Comparison of ENCODE assay signal across 23 cellular contexts in genomic region chr10:101451589-101452190, GRCh38.
"Had no signal": no experiment of that assay in that cellular context is flagged by ENCODE, and none has a peak within 500 bp of the region (broad histone marks: within the 10 kb centered on the region; RNA-seq: fewer than 3 reads in every experiment).

No MANE protein-coding gene starts in this region.

- H3K4me3 ChIP-seq: heart left ventricle, mucosa of descending colon, prostate gland, sigmoid colon had no signal

- ATAC-seq: activated CD4-positive, alpha-beta T cell treated with anti-CD3 and anti-CD28 coated beads for 36 hours; activated CD8-positive, alpha-beta T cell treated with anti-CD3 and anti-CD28 coated beads for 36 hours; heart left ventricle; left lobe of liver; mucosa of descending colon; natural killer cell had no signal

- H3K27ac Mint-ChIP-seq: activated CD4-positive, alpha-beta T cell treated with anti-CD3 and anti-CD28 coated beads for 36 hours; activated CD8-positive, alpha-beta T cell treated with anti-CD3 and anti-CD28 coated beads for 36 hours; activated naive CD8-positive, alpha-beta T cell treated with anti-CD3 and anti-CD28 coated beads, Interleukin-2, amount 10 ng/mL, durations not matched to agents 7 days and 5 days; natural killer cell had no signal

- H3K27me3 Mint-ChIP-seq: activated CD4-positive, alpha-beta T cell treated with anti-CD3 and anti-CD28 coated beads for 36 hours; activated CD8-positive, alpha-beta T cell treated with anti-CD3 and anti-CD28 coated beads for 36 hours had no signal

- H3K4me3 Mint-ChIP-seq: activated CD4-positive, alpha-beta T cell treated with anti-CD3 and anti-CD28 coated beads for 36 hours; activated CD8-positive, alpha-beta T cell treated with anti-CD3 and anti-CD28 coated beads for 36 hours; activated naive CD8-positive, alpha-beta T cell treated with anti-CD3 and anti-CD28 coated beads, Interleukin-2, amount 10 ng/mL, durations not matched to agents 7 days and 5 days; natural killer cell had no signal

- DNase-seq: activated CD4-positive, alpha-beta T cell treated with anti-CD3 and anti-CD28 coated beads for 36 hours; activated CD8-positive, alpha-beta memory T cell treated with anti-CD3 and anti-CD28 coated beads, Interleukin-2, amount 50 U/mL, for 48 hours; activated CD8-positive, alpha-beta T cell treated with anti-CD3 and anti-CD28 coated beads for 36 hours; activated naive CD8-positive, alpha-beta T cell treated with anti-CD3 and anti-CD28 coated beads, Interleukin-2, amount 10 ng/mL, durations not matched to agents 7 days and 5 days; anterior cingulate cortex; foreskin melanocyte; heart left ventricle; mammary epithelial cell; mucosa of descending colon; natural killer cell; occipital lobe; sigmoid colon; stimulated activated CD4-positive, alpha-beta T cell treated with anti-CD3 and anti-CD28 coated beads, Interleukin-12 subunit alpha, Interleukin-12 subunit beta, amount 100 ng/mL, for 4 hours; stimulated activated naive CD4-positive, alpha-beta T cell; substantia nigra; T-helper 9 cell; trophoblast cell had no signal

- H3K27ac ChIP-seq: heart left ventricle, prostate gland, sigmoid colon had no signal

- H3K9me3 ChIP-seq: heart left ventricle, mucosa of descending colon, prostate gland, sigmoid colon had no signal

- FAIRE-seq: bronchial epithelial cell, colon, endothelial cell of umbilical vein, islet of Langerhans had no signal

- H3K36me3 Mint-ChIP-seq: activated naive CD8-positive, alpha-beta T cell treated with anti-CD3 and anti-CD28 coated beads, Interleukin-2, amount 10 ng/mL, durations not matched to agents 7 days and 5 days; natural killer cell had no signal

- H3K36me3 ChIP-seq: heart left ventricle, prostate gland, sigmoid colon had no signal

- H3K27me3 ChIP-seq: heart left ventricle, sigmoid colon had no signal

- H3K9me3 Mint-ChIP-seq: activated CD8-positive, alpha-beta T cell treated with anti-CD3 and anti-CD28 coated beads for 36 hours; activated naive CD8-positive, alpha-beta T cell treated with anti-CD3 and anti-CD28 coated beads, Interleukin-2, amount 10 ng/mL, durations not matched to agents 7 days and 5 days; natural killer cell had no signal
